Comparison of ENCODE assay signal across 1 cellular context in the genomic region with DNA sequence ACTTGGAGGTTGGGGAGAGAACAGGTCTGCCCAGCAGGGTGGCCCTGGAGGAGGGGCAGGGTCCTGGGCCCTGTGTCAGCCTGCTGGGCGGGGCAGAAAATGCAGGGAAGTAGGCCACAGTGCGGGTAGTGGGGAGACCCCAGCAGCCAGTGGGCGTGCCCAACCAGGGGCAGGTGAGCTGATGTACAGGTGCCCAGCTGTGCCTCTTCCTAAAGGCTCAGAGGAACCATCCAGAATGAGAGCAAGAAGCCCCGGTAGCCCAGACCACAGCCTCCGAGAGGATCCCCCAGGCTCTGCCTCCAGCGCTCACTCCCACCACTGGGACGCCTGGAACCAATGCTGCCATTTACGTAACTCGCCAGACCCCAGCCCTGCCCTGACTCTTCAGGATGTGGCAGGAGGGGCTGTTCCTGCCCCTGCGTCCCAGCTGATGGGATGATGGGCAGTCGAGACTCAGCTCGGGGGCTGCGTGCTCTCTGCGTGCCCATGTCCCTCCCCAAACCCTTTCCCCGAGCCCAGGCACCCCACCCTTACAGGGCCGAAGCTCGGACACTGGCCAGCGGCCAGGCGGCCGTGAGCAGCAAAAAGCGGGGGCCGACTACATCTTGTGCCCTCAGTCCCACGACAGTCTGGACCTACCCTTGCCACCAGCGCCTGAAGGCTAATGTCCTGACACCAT.
TF ChIP-seq lines count a peak whose summit lies in the region.

No MANE protein-coding gene starts in this region.

TF ChIP-seq in HepG2, 621 proteins besides CTCF, POLR2A, EP300 and RAD21:
- TF ChIP-seq, protein P1, sequence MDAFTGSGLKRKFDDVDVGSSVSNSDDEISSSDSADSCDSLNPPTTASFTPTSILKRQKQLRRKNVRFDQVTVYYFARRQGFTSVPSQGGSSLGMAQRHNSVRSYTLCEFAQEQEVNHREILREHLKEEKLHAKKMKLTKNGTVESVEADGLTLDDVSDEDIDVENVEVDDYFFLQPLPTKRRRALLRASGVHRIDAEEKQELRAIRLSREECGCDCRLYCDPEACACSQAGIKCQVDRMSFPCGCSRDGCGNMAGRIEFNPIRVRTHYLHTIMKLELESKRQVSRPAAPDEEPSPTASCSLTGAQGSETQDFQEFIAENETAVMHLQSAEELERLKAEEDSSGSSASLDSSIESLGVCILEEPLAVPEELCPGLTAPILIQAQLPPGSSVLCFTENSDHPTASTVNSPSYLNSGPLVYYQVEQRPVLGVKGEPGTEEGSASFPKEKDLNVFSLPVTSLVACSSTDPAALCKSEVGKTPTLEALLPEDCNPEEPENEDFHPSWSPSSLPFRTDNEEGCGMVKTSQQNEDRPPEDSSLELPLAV (CRISPR knock-in tag; conservative IDR thresholded peaks at IDR 0.05; ENCODE audit: low read depth), result no peak
- TF ChIP-seq RBAK (CRISPR knock-in tag; IDR thresholded peaks at IDR 0.05) (no peak), TCF7 (IDR thresholded peaks at IDR 0.05; ENCODE audit: low read depth) (no peak), ZNF589 (CRISPR knock-in tag; conservative IDR thresholded peaks at IDR 0.05) (no peak), ZNF550 (CRISPR knock-in tag; IDR thresholded peaks at IDR 0.05; ENCODE audit: borderline replicate concordance) (no peak), ZMYM2 (CRISPR knock-in tag; IDR thresholded peaks at IDR 0.05) (no peak), MTA3 (CRISPR knock-in tag; IDR thresholded peaks at IDR 0.05) (no peak), TMF1 (CRISPR knock-in tag; IDR thresholded peaks at IDR 0.05; ENCODE audit: low read depth) (no peak), U2AF1 (optimal IDR thresholded peaks at IDR 0.05; ENCODE audit: low read depth, low read length) (no peak), ZSCAN22 (CRISPR knock-in tag; IDR thresholded peaks at IDR 0.05) (no peak), RELA (CRISPR knock-in tag; IDR thresholded peaks at IDR 0.05) (no peak), POLR2G (IDR thresholded peaks at IDR 0.05; ENCODE audit: low read depth, low read length) (no peak), RFX5 (IDR thresholded peaks at IDR 0.05; ENCODE audit: low read depth, low read length) (no peak), ZNF792 (CRISPR knock-in tag; IDR thresholded peaks at IDR 0.05) (no peak), MTF2 (CRISPR knock-in tag; IDR thresholded peaks at IDR 0.05; ENCODE audit: borderline replicate concordance) (no peak), SALL2 (CRISPR knock-in tag; IDR thresholded peaks at IDR 0.05) (no peak)
- TF ChIP-seq, protein P2, sequence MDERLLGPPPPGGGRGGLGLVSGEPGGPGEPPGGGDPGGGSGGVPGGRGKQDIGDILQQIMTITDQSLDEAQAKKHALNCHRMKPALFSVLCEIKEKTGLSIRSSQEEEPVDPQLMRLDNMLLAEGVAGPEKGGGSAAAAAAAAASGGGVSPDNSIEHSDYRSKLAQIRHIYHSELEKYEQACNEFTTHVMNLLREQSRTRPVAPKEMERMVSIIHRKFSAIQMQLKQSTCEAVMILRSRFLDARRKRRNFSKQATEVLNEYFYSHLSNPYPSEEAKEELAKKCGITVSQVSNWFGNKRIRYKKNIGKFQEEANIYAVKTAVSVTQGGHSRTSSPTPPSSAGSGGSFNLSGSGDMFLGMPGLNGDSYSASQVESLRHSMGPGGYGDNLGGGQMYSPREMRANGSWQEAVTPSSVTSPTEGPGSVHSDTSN (CRISPR knock-in tag; IDR thresholded peaks at IDR 0.05), result no peak
- TF ChIP-seq, protein P3, sequence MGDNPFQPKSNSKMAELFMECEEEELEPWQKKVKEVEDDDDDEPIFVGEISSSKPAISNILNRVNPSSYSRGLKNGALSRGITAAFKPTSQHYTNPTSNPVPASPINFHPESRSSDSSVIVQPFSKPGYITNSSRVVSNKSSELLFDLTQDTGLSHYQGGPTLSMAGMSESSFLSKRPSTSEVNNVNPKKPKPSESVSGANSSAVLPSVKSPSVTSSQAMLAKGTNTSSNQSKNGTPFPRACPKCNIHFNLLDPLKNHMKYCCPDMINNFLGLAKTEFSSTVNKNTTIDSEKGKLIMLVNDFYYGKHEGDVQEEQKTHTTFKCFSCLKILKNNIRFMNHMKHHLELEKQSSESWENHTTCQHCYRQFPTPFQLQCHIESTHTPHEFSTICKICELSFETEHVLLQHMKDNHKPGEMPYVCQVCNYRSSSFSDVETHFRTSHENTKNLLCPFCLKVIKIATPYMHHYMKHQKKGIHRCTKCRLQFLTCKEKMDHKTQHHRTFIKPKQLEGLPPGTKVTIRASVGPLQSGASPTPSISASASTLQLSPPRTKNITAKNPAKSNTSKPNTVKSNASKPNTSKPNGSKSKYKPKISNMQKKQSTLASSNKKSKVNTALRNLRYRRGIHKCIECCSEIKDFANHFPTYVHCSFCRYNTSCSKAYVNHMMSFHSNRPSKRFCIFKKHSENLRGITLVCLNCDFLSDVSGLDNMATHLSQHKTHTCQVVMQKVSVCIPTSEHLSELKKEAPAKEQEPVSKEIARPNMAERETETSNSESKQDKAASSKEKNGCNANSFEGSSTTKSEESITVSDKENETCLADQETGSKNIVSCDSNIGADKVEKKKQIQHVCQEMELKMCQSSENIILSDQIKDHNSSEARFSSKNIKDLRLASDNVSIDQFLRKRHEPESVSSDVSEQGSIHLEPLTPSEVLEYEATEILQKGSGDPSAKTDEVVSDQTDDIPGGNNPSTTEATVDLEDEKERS (CRISPR knock-in tag; IDR thresholded peaks at IDR 0.05), result no peak
TF ChIP-seq in HepG2: peak in this region for 0.
